In the genomic region with DNA sequence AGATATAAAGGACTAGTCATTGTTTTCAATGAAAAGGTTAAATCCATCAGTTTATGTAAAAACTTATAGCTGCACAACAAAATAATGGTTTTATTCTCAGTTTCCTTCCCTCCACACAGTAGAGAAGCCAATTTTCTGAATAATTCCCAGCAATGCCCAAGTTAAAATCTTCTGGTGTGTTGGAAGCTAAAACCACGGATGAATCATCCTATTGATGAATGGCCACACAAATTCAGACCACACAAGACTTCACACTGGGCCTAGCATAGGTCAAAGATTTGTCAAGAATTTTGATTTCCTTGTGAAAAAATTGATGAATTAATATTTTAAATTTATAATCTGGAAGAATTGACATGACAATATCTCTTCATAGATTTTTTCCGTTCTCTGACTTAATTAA, we compare ENCODE assay signal across 18 cellular contexts.
DNase-seq lines count a peak whose midpoint lies in the region; ATAC-seq and TF ChIP-seq lines count a peak whose summit lies in the region.
"Had no signal": no experiment of that assay in that cellular context is flagged by ENCODE, and none has a peak within 500 bp of the region (broad histone marks: within the 10 kb centered on the region; RNA-seq: fewer than 3 reads in every experiment).

No MANE protein-coding gene starts in this region.

- H3K27me3 ChIP-seq in brain microvascular endothelial cell (replicated peaks) (no peaks in the 10 kb centered on the region), kidney epithelial cell (ENCODE audit: control insufficient read depth, insufficient read depth, low read length) (no peaks in the 10 kb centered on the region)
- H3K27me3 ChIP-seq: body of pancreas, right atrium auricular region, upper lobe of left lung had no signal

- no peaks in the 10 kb centered on the region for H3K36me3 ChIP-seq in brain microvascular endothelial cell (replicated peaks)
- H3K36me3 ChIP-seq in kidney epithelial cell (ENCODE audit: control insufficient read depth, insufficient read depth, low read length): no peaks in the 10 kb centered on the region
- H3K36me3 ChIP-seq: right atrium auricular region, upper lobe of left lung had no signal

- intact Hi-C loops in left cardiac atrium (cut with DNase I): no loop called here

- TF ChIP-seq CTCF in brain microvascular endothelial cell (IDR thresholded peaks at IDR 0.05; ENCODE audit: low read depth, low read length, missing control alignments): no peak
- no peak for TF ChIP-seq CTCF in kidney epithelial cell (IDR thresholded peaks at IDR 0.05; ENCODE audit: insufficient read depth, low read length, poor library complexity, severe bottlenecking)

- DNase-seq in AG20443 (ENCODE audit: low spot score): peak; percentile 38
- DNase-seq in LHCN-M2 (ENCODE audit: low read depth): peak; percentile 82
- DNase-seq in brain microvascular endothelial cell: peak; percentile 22
- peak; percentile 63 for DNase-seq in kidney epithelial cell (ENCODE audit: low read depth)
- no peak for DNase-seq in cerebellar cortex (ENCODE audit: low spot score)
- DNase-seq in left cardiac atrium: no peak
- DNase-seq in mesenteric fat pad (ENCODE audit: low spot score): no peak
- DNase-seq: activated CD4-positive, alpha-beta T cell treated with anti-CD3 and anti-CD28 coated beads, Interleukin-2, amount 10 ng/mL, durations not matched to agents 24 days and 14 days; activated naive CD4-positive, alpha-beta T cell treated with Interleukin-2 at 50 U/mL for 16 hours; activated T-cell treated with anti-CD3 and anti-CD28 coated beads for 4 hours; body of pancreas; hypothalamus; NCI-H2029 treated with DMSO at 0.1 percent for 48 hours; stimulated activated naive CD8-positive, alpha-beta T cell treated with anti-CD3 and anti-CD28 coated beads, Interleukin-15, Interleukin-2, amounts not matched to agents 100 U/mL and 50 U/mL, for 24 hours; upper lobe of left lung had no signal

- in situ Hi-C loops in brain microvascular endothelial cell (cut with HindIII; ENCODE audit: low pct_ligation_motif_present, low sequenced_read_pairs): no loop called here

- H3K4me3 ChIP-seq in brain microvascular endothelial cell (ENCODE audit: low read depth, low read length): no peak overlapping the region
- no peak overlapping the region for H3K4me3 ChIP-seq in kidney epithelial cell (ENCODE audit: low read depth, low read length)
- H3K4me3 ChIP-seq: body of pancreas, GM12878, right atrium auricular region, upper lobe of left lung had no signal

- ATAC-seq in GM21528 (IDR thresholded peaks at IDR 0.05; ENCODE audit: low FRiP score, unreplicated experiment): no peak
- ATAC-seq in left cardiac atrium: no peak
- ATAC-seq: body of pancreas; GM12878; stimulated activated naive CD8-positive, alpha-beta T cell treated with anti-CD3 and anti-CD28 coated beads, Interleukin-15, Interleukin-2, amounts not matched to agents 100 U/mL and 50 U/mL, for 24 hours had no signal

- no peak overlapping the region for H3K27ac ChIP-seq in brain microvascular endothelial cell
- H3K27ac ChIP-seq: body of pancreas, right atrium auricular region, upper lobe of left lung had no signal

Comparison
In these comparisons a context has a peak if more than half of its experiments do, and no peak if none do; other contexts are left out.
1. DNase-seq: peak in AG20443 (single experiment), LHCN-M2 (single experiment), brain microvascular endothelial cell (single experiment) and kidney epithelial cell (single experiment); none in cerebellar cortex (single experiment), left cardiac atrium (single experiment) and mesenteric fat pad (single experiment).